Comparison of ENCODE assay signal across 8 cellular contexts in genomic region chr1:21937372-21938121, GRCh38. TPM values are rescaled to one million over a fixed set of nuclear protein-coding genes. Genes with fewer than 3 reads are reported as not detected.
DNase-seq lines count a peak whose midpoint lies in the region; ATAC-seq, FAIRE-seq and TF ChIP-seq lines count a peak whose summit lies in the region.

No MANE protein-coding gene starts in this region.

- FAIRE-seq in astrocyte (lab: Jason Lieb, UNC), result no peak

- peak overlapping the region; percentile 75 for H2AFZ ChIP-seq in MM.1S (ENCODE audit: low read length)
- peak overlapping the region; percentile 68 for H2AFZ ChIP-seq in astrocyte (ENCODE audit: low read depth, low read length)

- H3K4me3 Mint-ChIP-seq in astrocyte (ENCODE audit: unreplicated experiment) (peak overlapping the region; percentile 80), type B pancreatic cell (peak overlapping the region; percentile 90)

- H3K9me2 ChIP-seq in MM.1S (replicated peaks; ENCODE audit: insufficient read depth, low read length), result no peaks in the 10 kb centered on the region

- no peaks in the 10 kb centered on the region for H4K20me1 ChIP-seq in MM.1S (ENCODE audit: insufficient read depth, low read length)
- peaks cover 26% of the 10 kb centered on the region for H4K20me1 ChIP-seq in astrocyte (ENCODE audit: insufficient read depth, low read length)

- H3K4me1 ChIP-seq in MM.1S (ENCODE audit: low read length), result no peaks in the 10 kb centered on the region
- peaks cover 58% of the 10 kb centered on the region for H3K4me1 ChIP-seq in astrocyte (ENCODE audit: insufficient read depth, low read length)
- peaks cover 24% of the 10 kb centered on the region for H3K4me1 ChIP-seq in right cardiac atrium (ENCODE audit: control insufficient read depth, insufficient read depth, low read length)

- intact Hi-C loops in right cardiac atrium (cut with DNase I), result loop anchor here in 1 of 4 donors (5.0 kb wide), 1 partner anchor 40 kb away; no protein-coding TSS in a partner anchor
- intact Hi-C loops in posterior vena cava (cut with DNase I), result loop anchor here in 1 of 2 donors (5.0 kb wide), 1 partner anchor 35 kb away; no protein-coding TSS in a partner anchor

- H3K9me3 Mint-ChIP-seq in astrocyte (ENCODE audit: unreplicated experiment), result no peaks in the 10 kb centered on the region
- H3K9me3 Mint-ChIP-seq in type B pancreatic cell, result no peaks in the 10 kb centered on the region

- ATAC-seq in right cardiac atrium, result peak; percentile 60 to 71

- H3K36me3 ChIP-seq in MM.1S (replicated peaks; ENCODE audit: insufficient read depth, low read length) (no peaks in the 10 kb centered on the region), astrocyte (ENCODE audit: insufficient read depth, low read length) (no peaks in the 10 kb centered on the region)

- no peaks in the 10 kb centered on the region for H3K9me3 ChIP-seq in MM.1S (replicated peaks; ENCODE audit: insufficient read depth, low read length)
- no peaks in the 10 kb centered on the region for H3K9me3 ChIP-seq in astrocyte (ENCODE audit: insufficient read depth, low read depth, low read length)
- no peaks in the 10 kb centered on the region for H3K9me3 ChIP-seq in right cardiac atrium (ENCODE audit: control insufficient read depth, low read length)

- peaks cover 48% of the 10 kb centered on the region for H3K4me1 Mint-ChIP-seq in astrocyte (ENCODE audit: low read depth, unreplicated experiment)
- H3K4me1 Mint-ChIP-seq in type B pancreatic cell (ENCODE audit: unreplicated experiment), result peaks cover 51% of the 10 kb centered on the region

- H3K36me3 Mint-ChIP-seq in astrocyte (ENCODE audit: low read depth, unreplicated experiment) (peaks cover 2% of the 10 kb centered on the region), type B pancreatic cell (no peaks in the 10 kb centered on the region)

- no peak for TF ChIP-seq CTCF in MM.1S (IDR thresholded peaks at IDR 0.05; ENCODE audit: low read length)
- no peak for TF ChIP-seq CTCF in astrocyte (IDR thresholded peaks at IDR 0.05; ENCODE audit: insufficient read depth, low read depth, low read length)
- no peak for TF ChIP-seq CTCF in type B pancreatic cell (conservative IDR thresholded peaks at IDR 0.05)

- H3K4me2 ChIP-seq in MM.1S (ENCODE audit: low read depth, low read length), result peak overlapping the region; percentile 65
- H3K4me2 ChIP-seq in astrocyte (ENCODE audit: low read length), result peak overlapping the region; percentile 83

- no peaks in the 10 kb centered on the region for H3F3A ChIP-seq in MM.1S (ENCODE audit: insufficient read depth, low read length)

- peak overlapping the region; percentile 3; the same call in 1 of the 2 replicates for H3K9ac ChIP-seq in MM.1S (ENCODE audit: low read length)
- H3K9ac ChIP-seq in astrocyte (ENCODE audit: low read length), result peak overlapping the region; percentile 75

- no peaks in the 10 kb centered on the region for H3K27me3 Mint-ChIP-seq in astrocyte (ENCODE audit: low read depth, unreplicated experiment)
- no peaks in the 10 kb centered on the region for H3K27me3 Mint-ChIP-seq in type B pancreatic cell

- 7% methylated on average over 66 of the region's 69 CpGs for WGBS in right cardiac atrium

- no peaks in the 10 kb centered on the region for H3K79me2 ChIP-seq in MM.1S (ENCODE audit: low read length)
- H3K79me2 ChIP-seq in astrocyte (ENCODE audit: insufficient read depth, low read length), result peaks cover 42% of the 10 kb centered on the region

- H3K27ac ChIP-seq in MM.1S (ENCODE audit: low read length), result no peak overlapping the region
- H3K27ac ChIP-seq in astrocyte (ENCODE audit: low read depth, low read length), result peak overlapping the region; percentile 62
- peak overlapping the region; percentile 86 for H3K27ac ChIP-seq in right cardiac atrium (ENCODE audit: low read length)

- peak overlapping the region; percentile 79 for H3K27ac Mint-ChIP-seq in astrocyte (ENCODE audit: unreplicated experiment)
- H3K27ac Mint-ChIP-seq in type B pancreatic cell, result peak overlapping the region; percentile 91

- DNase-seq in SIG-M5 treated with dmso at 0.1 percent for 504 hours (lab: John Stamatoyannopoulos, UW; ENCODE audit: unreplicated experiment), result peak; percentile 44
- DNase-seq in SIG-M5 (lab: John Stamatoyannopoulos, UW), result no peak
- peak; percentile 60 for DNase-seq in MM.1S
- DNase-seq in T-helper 22 cell (ENCODE audit: low read depth), result peak; percentile 52
- DNase-seq in astrocyte (ENCODE audit: low read depth), result peak; percentile 63
- DNase-seq in right cardiac atrium, result peak; percentile 86 to 97 (median 95)
- DNase-seq in posterior vena cava (ENCODE audit: low spot score), result peak; percentile 92
- peak; percentile 92 for DNase-seq in type B pancreatic cell (ENCODE audit: extremely low spot score, unreplicated experiment)

- peaks cover 9% of the 10 kb centered on the region for H3K27me3 ChIP-seq in MM.1S (replicated peaks; ENCODE audit: insufficient read depth, low read length)
- H3K27me3 ChIP-seq in astrocyte (ENCODE audit: insufficient read depth, low read length), result no peaks in the 10 kb centered on the region
- no peaks in the 10 kb centered on the region for H3K27me3 ChIP-seq in right cardiac atrium (ENCODE audit: control insufficient read depth, insufficient read depth)

- H3K4me3 ChIP-seq in MM.1S (ENCODE audit: low read length), result peak overlapping the region; percentile 44
- peak overlapping the region; percentile 35 for H3K4me3 ChIP-seq in astrocyte (ENCODE audit: insufficient read depth, low read depth, low read length)
- peak overlapping the region; percentile 79 for H3K4me3 ChIP-seq in right cardiac atrium (ENCODE audit: low read length)

RNA-seq across cellular contexts. Expression of gene HSPG2, which starts 0.4 kb away (rescaled TPM):
- total RNA-seq in astrocyte (249 and 262 TPM in 2 replicates), right cardiac atrium (100 to 1,000 TPM; 320 to 659 (median 492) TPM), posterior vena cava (100 to 1,000 TPM; 682 to 919 TPM), type B pancreatic cell (ENCODE audit: low replicate concordance) (124 and 130 TPM in 2 replicates)
- 257 TPM for polyA plus RNA-seq in right cardiac atrium

RNA-seq across cellular contexts. Expression of gene CELA3B, which starts 39.3 kb away (rescaled TPM):
- total RNA-seq in astrocyte, result not detected in 2 replicates
- under 1 TPM in 1 of 4 donors, not detected in 3; 0.53 TPM for total RNA-seq in right cardiac atrium
- 0.09 TPM for polyA plus RNA-seq in right cardiac atrium
- 1 to 10 TPM in 1 of 2 donors, not detected in 1; 2.5 TPM for total RNA-seq in posterior vena cava
- total RNA-seq in type B pancreatic cell (ENCODE audit: low replicate concordance), result not detected in 2 replicates
